Comparison of ENCODE assay signal across 20 cellular contexts in genomic region chr4:1842339-1842895, GRCh38. TPM values are rescaled to one million over a fixed set of nuclear protein-coding genes. Genes with fewer than 3 reads are reported as not detected.
DNase-seq lines count a peak whose midpoint lies in the region; ATAC-seq, FAIRE-seq and TF ChIP-seq lines count a peak whose summit lies in the region.
"Had no signal": no experiment of that assay in that cellular context is flagged by ENCODE, and none has a peak within 500 bp of the region (broad histone marks: within the 10 kb centered on the region; RNA-seq: fewer than 3 reads in every experiment).

No MANE protein-coding gene starts in this region.

- no peak for TF ChIP-seq POLR2A in H1 (IDR thresholded peaks at IDR 0.05; ENCODE audit: control extremely low read depth in 1 of 2, low read depth in 2 of 2, low read length in 2 of 2)

- H3K4ac ChIP-seq in H1 (replicated peaks; ENCODE audit: insufficient read length, low read depth, low read length): no peak overlapping the region

- H4K20me1 ChIP-seq in GM23248 (ENCODE audit: insufficient read depth) (no peaks in the 10 kb centered on the region; the same call in 1 of the 2 replicates), OCI-LY1 (ENCODE audit: insufficient read depth, low read length) (no peaks in the 10 kb centered on the region), H1 (replicated peaks in 1 of 2; ENCODE audit: control insufficient read depth in 1 of 2, insufficient read depth in 2 of 2, low read length in 2 of 2) (peaks cover 1 to 19% of the 10 kb centered on the region in 2 experiments)

- TF ChIP-seq RAD21 in H1 (IDR thresholded peaks at IDR 0.05 in 1 of 2, conservative IDR thresholded peaks at IDR 0.05 in 1 of 2; ENCODE audit: low read depth in 2 of 2, low read length in 2 of 2): peak in 1 of 2 experiments; percentile 22; a peak in 1 of 4 replicates

- WGBS in GM23248 (ENCODE audit: low coverage in 1 of 2, low lambda C conversion rate in 2 of 2, missing lambda C conversion rate in 2 of 2), 2 experiments: 83 to 88% methylated on average over 13 of the region's 13 CpGs
- WGBS in H1 (ENCODE audit: extremely low coverage in 1 of 2, insufficient coverage in 1 of 2, insufficient read length in 1 of 2, insufficient replicate concordance in 2 of 2, low coverage in 1 of 2, low lambda C conversion rate in 2 of 2, missing lambda C conversion rate in 1 of 2), 2 experiments: 91% methylated on average over 13 of the region's 13 CpGs; no CpG with 5 or more reads in 1 of the 2 experiments

- H4K91ac ChIP-seq in H1 (replicated peaks; ENCODE audit: insufficient read length, low read length): no peak overlapping the region

- H3K9me3 ChIP-seq in GM23248 (ENCODE audit: low read depth) (no peaks in the 10 kb centered on the region), OCI-LY1 (ENCODE audit: low read length) (no peaks in the 10 kb centered on the region), H1 (ENCODE audit: insufficient read depth in 2 of 2, low read depth in 1 of 2, low read length in 1 of 2) (no peaks in the 10 kb centered on the region), MG63 (no peaks in the 10 kb centered on the region), BE2C (no peaks in the 10 kb centered on the region)
- H3K9me3 ChIP-seq: right lobe of liver, suprapubic skin had no signal

- peak overlapping the region; percentile 2 for H3K4me2 ChIP-seq in GM23248 (ENCODE audit: unreplicated experiment)
- no peak overlapping the region for H3K4me2 ChIP-seq in OCI-LY1 (ENCODE audit: low read length)
- H3K4me2 ChIP-seq in H1 (ENCODE audit: insufficient read depth in 1 of 2, low read depth in 2 of 2, low read length in 2 of 2): no peak overlapping the region

- H3K18ac ChIP-seq in H1 (ENCODE audit: extremely low read depth, low read length): no peak overlapping the region

- no peak overlapping the region for H2BK15ac ChIP-seq in H1 (ENCODE audit: low read length)

- H3K27ac ChIP-seq in GM23248 (no peak overlapping the region), OCI-LY1 (ENCODE audit: low read depth, low read length, poor library complexity, severe bottlenecking) (no peak overlapping the region), H1 (ENCODE audit: low read depth, low read length) (no peak overlapping the region)
- H3K27ac ChIP-seq: right lobe of liver, suprapubic skin had no signal

- DNase-seq in GM23248 (peak; percentile 21), H1 (ENCODE audit: low read depth in 1 of 2, low spot score in 2 of 2) (no peak), neural crest cell (ENCODE audit: low read depth, low spot score) (no peak), MG63 (no peak), BE2C (no peak)
- no peak for DNase-seq in activated T-helper 2 cell treated with anti-CD3 and anti-CD28 coated beads, Interferon-gamma antibody, Interleukin-2, Interleukin-4, amounts not matched to agents 10 μg/mL and 5 μg/mL and 100 μg/mL, durations not matched to agents 14 hours and 24 hours and 36 hours (ENCODE audit: low spot score)
- DNase-seq: activated CD4-positive, CD25-positive, alpha-beta regulatory T cell treated with anti-CD3 and anti-CD28 coated beads, Interleukin-2, amount 50 U/mL, for 72 hours; activated CD8-positive, alpha-beta memory T cell treated with anti-CD3 and anti-CD28 coated beads, Interleukin-2, amount 50 U/mL, for 4 hours; activated naive CD4-positive, alpha-beta T cell treated with anti-CD3 and anti-CD28 coated beads, Interleukin-2, amount 10 ng/mL, durations not matched to agents 7 days and 5 days; kidney; NCI-H1930; NCI-H510A treated with DMSO at 0.1 percent for 48 hours; right lobe of liver; SIG-M5 had no signal

- H3K27me3 ChIP-seq in GM23248 (replicated peaks; ENCODE audit: insufficient read depth) (no peaks in the 10 kb centered on the region), OCI-LY1 (ENCODE audit: insufficient read depth, low read length) (no peaks in the 10 kb centered on the region), H1 (replicated peaks in 1 of 4; ENCODE audit: control insufficient read depth in 3 of 4, extremely low read depth in 1 of 4, insufficient read depth in 3 of 4, low read length in 3 of 4) (no peaks in the 10 kb centered on the region), MG63 (no peaks in the 10 kb centered on the region), BE2C (no peaks in the 10 kb centered on the region)
- H3K27me3 ChIP-seq: right lobe of liver, suprapubic skin had no signal

- no peaks in the 10 kb centered on the region for H3K9me3 Mint-ChIP-seq in neural crest cell
- no peaks in the 10 kb centered on the region for H3K9me3 Mint-ChIP-seq in activated T-helper 2 cell treated with anti-CD3 and anti-CD28 coated beads, Interferon-gamma antibody, Interleukin-2, Interleukin-4, amounts not matched to agents 10 μg/mL and 5 μg/mL and 100 μg/mL, durations not matched to agents 14 hours and 24 hours and 36 hours
- H3K9me3 Mint-ChIP-seq: activated naive CD4-positive, alpha-beta T cell treated with anti-CD3 and anti-CD28 coated beads, Interleukin-2, amount 10 ng/mL, durations not matched to agents 7 days and 5 days; brain; IgD-negative memory B cell; mesothelial cell of epicardium had no signal

- H3K14ac ChIP-seq in H1 (ENCODE audit: insufficient read length): no peak overlapping the region

- H2BK5ac ChIP-seq in H1 (ENCODE audit: low read depth, low read length): no peak overlapping the region

- H3K9me2 ChIP-seq in GM23248 (ENCODE audit: insufficient read depth): no peaks in the 10 kb centered on the region
- no peaks in the 10 kb centered on the region for H3K9me2 ChIP-seq in OCI-LY1 (ENCODE audit: low read depth, low read length)

- no peak overlapping the region for H3K56ac ChIP-seq in H1 (replicated peaks; ENCODE audit: insufficient read length, low read depth, low read length)

- H3K27ac Mint-ChIP-seq in neural crest cell (ENCODE audit: unreplicated experiment): peak overlapping the region; percentile 7
- no peak overlapping the region for H3K27ac Mint-ChIP-seq in activated T-helper 2 cell treated with anti-CD3 and anti-CD28 coated beads, Interferon-gamma antibody, Interleukin-2, Interleukin-4, amounts not matched to agents 10 μg/mL and 5 μg/mL and 100 μg/mL, durations not matched to agents 14 hours and 24 hours and 36 hours
- H3K27ac Mint-ChIP-seq: mesothelial cell of epicardium had no signal

- no peak for FAIRE-seq in H1 (lab: Jason Lieb, UNC)
- FAIRE-seq: kidney had no signal

- in situ Hi-C loops in GM23248 (cut with MboI): no loop called here

- peaks cover 17% of the 10 kb centered on the region for H3K4me1 ChIP-seq in GM23248 (ENCODE audit: insufficient read depth)
- peaks cover 18% of the 10 kb centered on the region for H3K4me1 ChIP-seq in OCI-LY1 (ENCODE audit: insufficient read depth, low read length, severe bottlenecking)
- H3K4me1 ChIP-seq in H1 (replicated peaks in 1 of 4; ENCODE audit: control insufficient read depth in 3 of 4, insufficient read depth in 4 of 4, low read length in 3 of 4): no peaks in the 10 kb centered on the region
- H3K4me1 ChIP-seq in BE2C: no peaks in the 10 kb centered on the region
- H3K4me1 ChIP-seq: right lobe of liver, suprapubic skin had no signal

- no peaks in the 10 kb centered on the region for H3K4me1 Mint-ChIP-seq in neural crest cell
- peaks cover 11% of the 10 kb centered on the region for H3K4me1 Mint-ChIP-seq in activated T-helper 2 cell treated with anti-CD3 and anti-CD28 coated beads, Interferon-gamma antibody, Interleukin-2, Interleukin-4, amounts not matched to agents 10 μg/mL and 5 μg/mL and 100 μg/mL, durations not matched to agents 14 hours and 24 hours and 36 hours (ENCODE audit: low read depth)
- H3K4me1 Mint-ChIP-seq: brain, mesothelial cell of epicardium had no signal

- H3K9ac ChIP-seq in GM23248: no peak overlapping the region
- H3K9ac ChIP-seq in OCI-LY1 (ENCODE audit: low read length): no peak overlapping the region
- no peak overlapping the region for H3K9ac ChIP-seq in H1 (replicated peaks in 1 of 4; ENCODE audit: extremely low read depth in 1 of 4, low read depth in 3 of 4, low read length in 3 of 4)

- TF ChIP-seq EP300 in H1 (IDR thresholded peaks at IDR 0.05; ENCODE audit: borderline replicate concordance in 1 of 2, low read depth in 2 of 2, low read length in 2 of 2): no peak

- H3K23ac ChIP-seq in H1 (ENCODE audit: insufficient read length): no peak overlapping the region

- H3K23me2 ChIP-seq in H1 (ENCODE audit: low read depth, low read length): no peaks in the 10 kb centered on the region

- H3K36me3 ChIP-seq in GM23248 (ENCODE audit: low read depth) (peaks cover 18% of the 10 kb centered on the region; the same call in 1 of the 2 replicates), OCI-LY1 (ENCODE audit: insufficient read depth, low read length) (peaks cover 35% of the 10 kb centered on the region), H1 (ENCODE audit: control insufficient read depth in 2 of 4, insufficient read depth in 4 of 4, low read length in 3 of 4) (peaks cover 0 to 10% (median 6%) of the 10 kb centered on the region in 4 experiments; a peak in 6 of 8 replicates), MG63 (peaks cover 15% of the 10 kb centered on the region), BE2C (peaks cover 89% of the 10 kb centered on the region)

- H2BK120ac ChIP-seq in H1 (replicated peaks; ENCODE audit: low read depth, low read length): peak overlapping the region; percentile 22

- H3K79me2 ChIP-seq in GM23248 (ENCODE audit: insufficient read depth): peaks cover 87% of the 10 kb centered on the region
- H3K79me2 ChIP-seq in OCI-LY1 (ENCODE audit: insufficient read depth, low read length): no peaks in the 10 kb centered on the region
- no peaks in the 10 kb centered on the region for H3K79me2 ChIP-seq in H1 (ENCODE audit: control insufficient read depth in 1 of 2, insufficient read depth in 2 of 2, low read length in 2 of 2)

- H3F3A ChIP-seq in GM23248 (ENCODE audit: insufficient read depth) (peaks cover 16% of the 10 kb centered on the region), OCI-LY1 (ENCODE audit: insufficient read depth, low read length) (no peaks in the 10 kb centered on the region)

- no peak overlapping the region for H3K4me3 ChIP-seq in GM23248
- no peak overlapping the region for H3K4me3 ChIP-seq in OCI-LY1 (ENCODE audit: low read depth, low read length, poor library complexity, severe bottlenecking)
- no peak overlapping the region for H3K4me3 ChIP-seq in H1 (ENCODE audit: extremely low read depth in 1 of 4, insufficient read depth in 2 of 4, low read depth in 3 of 4, low read length in 4 of 4)
- H3K4me3 ChIP-seq in MG63: no peak overlapping the region
- no peak overlapping the region for H3K4me3 ChIP-seq in BE2C (ENCODE audit: low read depth, low read length)
- H3K4me3 ChIP-seq: right lobe of liver, suprapubic skin had no signal

- no peak overlapping the region for H2BK12ac ChIP-seq in H1 (ENCODE audit: low read depth, low read length)

- intact Hi-C loops in activated T-helper 2 cell treated with anti-CD3 and anti-CD28 coated beads, Interferon-gamma antibody, Interleukin-2, Interleukin-4, amounts not matched to agents 10 μg/mL and 5 μg/mL and 100 μg/mL, durations not matched to agents 14 hours and 24 hours and 36 hours (cut with micrococcal nuclease): no loop called here

- ATAC-seq in GM21515 (IDR thresholded peaks at IDR 0.05; ENCODE audit: unreplicated experiment): no peak

- no peak overlapping the region for H3K4me3 Mint-ChIP-seq in neural crest cell
- H3K4me3 Mint-ChIP-seq in activated T-helper 2 cell treated with anti-CD3 and anti-CD28 coated beads, Interferon-gamma antibody, Interleukin-2, Interleukin-4, amounts not matched to agents 10 μg/mL and 5 μg/mL and 100 μg/mL, durations not matched to agents 14 hours and 24 hours and 36 hours (ENCODE audit: low read depth): no peak overlapping the region
- H3K4me3 Mint-ChIP-seq: activated naive CD4-positive, alpha-beta T cell treated with anti-CD3 and anti-CD28 coated beads, Interleukin-2, amount 10 ng/mL, durations not matched to agents 7 days and 5 days; brain; IgD-negative memory B cell; mesothelial cell of epicardium had no signal

- no peaks in the 10 kb centered on the region for H3K27me3 Mint-ChIP-seq in neural crest cell (ENCODE audit: low read depth)
- no peaks in the 10 kb centered on the region for H3K27me3 Mint-ChIP-seq in activated T-helper 2 cell treated with anti-CD3 and anti-CD28 coated beads, Interferon-gamma antibody, Interleukin-2, Interleukin-4, amounts not matched to agents 10 μg/mL and 5 μg/mL and 100 μg/mL, durations not matched to agents 14 hours and 24 hours and 36 hours (ENCODE audit: low read depth)
- H3K27me3 Mint-ChIP-seq: activated naive CD4-positive, alpha-beta T cell treated with anti-CD3 and anti-CD28 coated beads, Interleukin-2, amount 10 ng/mL, durations not matched to agents 7 days and 5 days; brain; IgD-negative memory B cell had no signal

- peaks cover 10% of the 10 kb centered on the region for H3K36me3 Mint-ChIP-seq in neural crest cell (ENCODE audit: low read depth)
- H3K36me3 Mint-ChIP-seq in activated T-helper 2 cell treated with anti-CD3 and anti-CD28 coated beads, Interferon-gamma antibody, Interleukin-2, Interleukin-4, amounts not matched to agents 10 μg/mL and 5 μg/mL and 100 μg/mL, durations not matched to agents 14 hours and 24 hours and 36 hours (ENCODE audit: low read depth): peaks cover 53% of the 10 kb centered on the region

- H4K8ac ChIP-seq in H1 (ENCODE audit: extremely low read depth, insufficient read depth, low read length): no peak overlapping the region

- peak; percentile 42; the same call in 1 of the 2 replicates for TF ChIP-seq CTCF in OCI-LY1 (IDR thresholded peaks at IDR 0.05; ENCODE audit: low read length)
- peak in 2 of 3 experiments; percentile 35 to 43; a peak in 2 of 4 replicates for TF ChIP-seq CTCF in H1 (IDR thresholded peaks at IDR 0.05; ENCODE audit: control extremely low read depth in 1 of 3, insufficient read depth in 1 of 3, low read depth in 1 of 3, low read length in 3 of 3)
- TF ChIP-seq CTCF in neural crest cell (conservative IDR thresholded peaks at IDR 0.05): no peak
- no peak for TF ChIP-seq CTCF in BE2C (IDR thresholded peaks at IDR 0.05; ENCODE audit: low read depth, low read length)

- H4K5ac ChIP-seq in H1 (ENCODE audit: insufficient read length, low read depth, low read length): no peak overlapping the region

- no peak overlapping the region for H2AK5ac ChIP-seq in H1 (ENCODE audit: low read depth, low read length)

- H3K79me1 ChIP-seq in H1 (ENCODE audit: low read depth, low read length): peaks cover 10% of the 10 kb centered on the region

- CTCF ChIA-PET in H1 (lab: Charles Lee; ENCODE audit: partially characterized antibody): interaction anchor here (0.6 to 3.1 kb wide), 11 partner anchors 9 to 320 kb away, joined by 3 to 16 read pairs (median 3); no protein-coding TSS in a partner anchor

- no peak overlapping the region for H2BK20ac ChIP-seq in H1 (ENCODE audit: low read length)

- no peak overlapping the region for H2AFZ ChIP-seq in GM23248
- H2AFZ ChIP-seq in OCI-LY1 (ENCODE audit: low read length): no peak overlapping the region
- H2AFZ ChIP-seq in H1 (ENCODE audit: low read length): no peak overlapping the region

- POLR2A ChIA-PET in H1 (lab: Charles Lee; ENCODE audit: partially characterized antibody): interaction anchor here (1.2 kb wide), 1 partner anchor 130 kb away, joined by 3 read pairs; the partner anchor contains the start of gene SLBP

RNA-seq across cellular contexts. Expression of gene LETM1, which starts 13.5 kb away (rescaled TPM):
- total RNA-seq in GM23248 (2014; rRNA removed; shearing (Covaris generic)): 40.1 and 42.3 TPM in 2 replicates
- 19.0 and 20.8 TPM in 2 replicates for polyA plus RNA-seq in GM23248 (2016; fragmentation: Nextera tagmentation; extraction: Ambion mirVana)
- 50.1 and 53.1 TPM in 2 replicates for total RNA-seq in H1 (2021; fragmentation: NEBNext Ultra II Directional; extraction: Animal tissue kit (Norgen Biotek cat#: 25700))
- polyA plus RNA-seq in H1 (2011; rRNA removed): 19.8 and 30.6 TPM in 2 replicates
- polyA plus RNA-seq in H1 (2011; cell fraction: cytosol; rRNA removed): 22.0 TPM
- polyA plus RNA-seq in H1 (2011; cell fraction: nucleus; rRNA removed): 59.2 TPM
- polyA plus RNA-seq in H1 (2012, experiment 1 of 2): 30.2 to 39.2 TPM (median 33.8 TPM) in 4 replicates
- 21.8 TPM for polyA plus RNA-seq in H1 (2012, experiment 2 of 2)
- 21.7 TPM for polyA plus RNA-seq in H1 (2013, experiment 1 of 2)
- 21.1 TPM for polyA plus RNA-seq in H1 (2013, experiment 2 of 2)
- polyA minus RNA-seq in H1 (2011; rRNA and poly(A)+ RNA removed): 39.5 and 52.7 TPM in 2 replicates
- polyA minus RNA-seq in H1 (2011; cell fraction: cytosol; rRNA and poly(A)+ RNA removed): 40.8 TPM
- polyA minus RNA-seq in H1 (2011; cell fraction: nucleus; rRNA and poly(A)+ RNA removed): 37.0 TPM
- total RNA-seq in neural crest cell: 59.5 and 60.6 TPM in 2 replicates
- total RNA-seq in MG63 (2014; rRNA removed; shearing (Covaris generic); ENCODE audit: low replicate concordance): 31.7 and 49.4 TPM in 2 replicates
- 76.6 and 78.6 TPM in 2 replicates for total RNA-seq in activated T-helper 2 cell treated with anti-CD3 and anti-CD28 coated beads, Interferon-gamma antibody, Interleukin-2, Interleukin-4, amounts not matched to agents 10 μg/mL and 5 μg/mL and 100 μg/mL, durations not matched to agents 14 hours and 24 hours and 36 hours
- polyA plus RNA-seq in BE2C (2012; ENCODE audit: insufficient read depth, insufficient read length, low read depth): 74.3 TPM

RNA-seq across cellular contexts. Expression of gene NSD2, which starts 28.8 kb away (rescaled TPM):
- 32.4 and 41.0 TPM in 2 replicates for total RNA-seq in GM23248 (2014; rRNA removed; shearing (Covaris generic))
- polyA plus RNA-seq in GM23248 (2016; fragmentation: Nextera tagmentation; extraction: Ambion mirVana) (19.1 and 20.1 TPM in 2 replicates), H1 (2011; rRNA removed) (26.7 and 40.3 TPM in 2 replicates)
- total RNA-seq in H1 (2021; fragmentation: NEBNext Ultra II Directional; extraction: Animal tissue kit (Norgen Biotek cat#: 25700)): 129 TPM in 2 replicates
- 36.6 TPM for polyA plus RNA-seq in H1 (2011; cell fraction: cytosol; rRNA removed)
- polyA plus RNA-seq in H1 (2011; cell fraction: nucleus; rRNA removed): 84.1 TPM
- polyA plus RNA-seq in H1 (2012, experiment 1 of 2): 66.4 to 82.6 TPM (median 77.2 TPM) in 4 replicates
- polyA plus RNA-seq in H1 (2012, experiment 2 of 2): 11.1 TPM
- polyA plus RNA-seq in H1 (2013, experiment 1 of 2): 41.1 TPM
- polyA plus RNA-seq in H1 (2013, experiment 2 of 2): 39.6 TPM
- 79.1 and 96.2 TPM in 2 replicates for polyA minus RNA-seq in H1 (2011; rRNA and poly(A)+ RNA removed)
- polyA minus RNA-seq in H1 (2011; cell fraction: cytosol; rRNA and poly(A)+ RNA removed): 53.7 TPM
- 117 TPM for polyA minus RNA-seq in H1 (2011; cell fraction: nucleus; rRNA and poly(A)+ RNA removed)
- 269 and 274 TPM in 2 replicates for total RNA-seq in neural crest cell
- total RNA-seq in MG63 (2014; rRNA removed; shearing (Covaris generic); ENCODE audit: low replicate concordance): 34.1 and 39.9 TPM in 2 replicates
- 208 and 214 TPM in 2 replicates for total RNA-seq in activated T-helper 2 cell treated with anti-CD3 and anti-CD28 coated beads, Interferon-gamma antibody, Interleukin-2, Interleukin-4, amounts not matched to agents 10 μg/mL and 5 μg/mL and 100 μg/mL, durations not matched to agents 14 hours and 24 hours and 36 hours
- polyA plus RNA-seq in BE2C (2012; ENCODE audit: insufficient read depth, insufficient read length, low read depth): 28.5 TPM

RNA-seq across cellular contexts. Expression of gene FGFR3, which starts 49.3 kb away (rescaled TPM):
- total RNA-seq in GM23248 (2014; rRNA removed; shearing (Covaris generic)): 0.13 and 0.97 TPM in 2 replicates
- polyA plus RNA-seq in GM23248 (2016; fragmentation: Nextera tagmentation; extraction: Ambion mirVana) (0.10 and 0.15 TPM in 2 replicates), H1 (2011; rRNA removed) (9.0 and 18.6 TPM in 2 replicates)
- total RNA-seq in H1 (2021; fragmentation: NEBNext Ultra II Directional; extraction: Animal tissue kit (Norgen Biotek cat#: 25700)): 19.5 TPM in 2 replicates
- 23.3 TPM for polyA plus RNA-seq in H1 (2011; cell fraction: cytosol; rRNA removed)
- 124 TPM for polyA plus RNA-seq in H1 (2011; cell fraction: nucleus; rRNA removed)
- polyA plus RNA-seq in H1 (2012, experiment 1 of 2): 17.5 to 23.1 TPM (median 20.3 TPM) in 4 replicates
- polyA plus RNA-seq in H1 (2012, experiment 2 of 2): 15.8 TPM
- 8.6 TPM for polyA plus RNA-seq in H1 (2013, experiment 1 of 2)
- 8.2 TPM for polyA plus RNA-seq in H1 (2013, experiment 2 of 2)
- 4.2 and 7.4 TPM in 2 replicates for polyA minus RNA-seq in H1 (2011; rRNA and poly(A)+ RNA removed)
- polyA minus RNA-seq in H1 (2011; cell fraction: cytosol; rRNA and poly(A)+ RNA removed): 22.6 TPM
- polyA minus RNA-seq in H1 (2011; cell fraction: nucleus; rRNA and poly(A)+ RNA removed): 34.9 TPM
- 42.5 and 48.1 TPM in 2 replicates for total RNA-seq in neural crest cell
- total RNA-seq in MG63 (2014; rRNA removed; shearing (Covaris generic); ENCODE audit: low replicate concordance): 0.07 and 8.9 TPM in 2 replicates
- total RNA-seq in activated T-helper 2 cell treated with anti-CD3 and anti-CD28 coated beads, Interferon-gamma antibody, Interleukin-2, Interleukin-4, amounts not matched to agents 10 μg/mL and 5 μg/mL and 100 μg/mL, durations not matched to agents 14 hours and 24 hours and 36 hours: 0.67 and 0.80 TPM in 2 replicates
- polyA plus RNA-seq in BE2C (2012; ENCODE audit: insufficient read depth, insufficient read length, low read depth): 0.25 TPM

Comparison
In these comparisons a context has a peak if more than half of its experiments do, and no peak if none do; other contexts are left out.
1. CTCF ChIP-seq: peak in OCI-LY1 (single experiment) and H1 (2 of 3); none in neural crest cell (single experiment) and BE2C (single experiment).